15 cellular contexts compared by ENCODE assay signal in the genomic region with DNA sequence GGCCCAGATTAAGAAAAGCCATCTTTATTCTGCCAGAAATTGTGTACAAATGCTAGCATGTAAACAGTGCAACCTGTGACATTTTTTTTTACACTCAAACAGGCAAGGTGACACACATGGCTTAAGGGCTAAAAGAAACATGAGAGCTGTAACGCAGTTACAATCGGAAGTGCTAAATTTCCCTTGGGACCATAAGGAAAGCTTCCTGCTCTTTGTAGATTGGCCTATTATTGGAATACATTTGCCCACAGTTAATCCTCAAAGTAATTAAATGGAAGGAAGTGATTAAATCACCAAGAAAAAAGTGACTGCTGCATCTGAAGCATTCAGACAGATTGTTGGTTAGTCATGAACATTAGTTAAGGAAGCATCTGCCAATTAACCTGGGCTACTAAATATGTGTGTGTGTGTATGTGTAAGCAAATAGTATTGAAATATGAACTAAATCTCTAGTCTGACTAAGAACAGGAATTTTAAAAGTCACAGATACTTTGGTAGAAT.
DNase-seq lines count a peak whose midpoint lies in the region; ATAC-seq and TF ChIP-seq lines count a peak whose summit lies in the region.
"Had no signal": no experiment of that assay in that cellular context is flagged by ENCODE, and none has a peak within 500 bp of the region (broad histone marks: within the 10 kb centered on the region; RNA-seq: fewer than 3 reads in every experiment).

No MANE protein-coding gene starts in this region.

- no peaks in the 10 kb centered on the region for H4K20me1 ChIP-seq in fibroblast of lung (ENCODE audit: control insufficient read depth, extremely low read depth, insufficient read depth, low read length)

- no peak for TF ChIP-seq CTCF in A673 (conservative IDR thresholded peaks at IDR 0.05; ENCODE audit: low read depth, low read length)
- TF ChIP-seq CTCF in fibroblast of lung (conservative IDR thresholded peaks at IDR 0.05 in 1 of 2, IDR thresholded peaks at IDR 0.05 in 1 of 2; ENCODE audit: low read depth in 1 of 2, low read length in 2 of 2): no peak

- peak overlapping the region in 1 of 2 experiments; percentile 2 for H3K18ac ChIP-seq in mesenchymal stem cell (ENCODE audit: low read depth in 1 of 2, low read length in 2 of 2)

- H2BK120ac ChIP-seq in mesenchymal stem cell (ENCODE audit: low read depth, low read length): no peak overlapping the region

- H3K79me2 ChIP-seq in fibroblast of lung (ENCODE audit: control insufficient read depth, insufficient read depth, low read length): no peaks in the 10 kb centered on the region

- no peak overlapping the region for H4K91ac ChIP-seq in mesenchymal stem cell (ENCODE audit: low read length)

- POLR2A ChIA-PET in A673 (lab: Charles Lee; ENCODE audit: low non-redundant PET): no interaction called here

- no peak overlapping the region for H2BK15ac ChIP-seq in mesenchymal stem cell (ENCODE audit: low read depth, poor library complexity, severe bottlenecking)

- CTCF ChIA-PET in A673 (lab: Charles Lee): no interaction called here

- peaks cover 41% of the 10 kb centered on the region for H3K4me1 ChIP-seq in A673 (ENCODE audit: insufficient read depth, low read length, poor library complexity, severe bottlenecking)
- H3K4me1 ChIP-seq in fibroblast of lung (ENCODE audit: control insufficient read depth, extremely low read depth, insufficient read depth, low read length): no peaks in the 10 kb centered on the region
- H3K4me1 ChIP-seq in mesenchymal stem cell (ENCODE audit: control insufficient read depth, insufficient read depth, low read depth, low read length): no peaks in the 10 kb centered on the region
- H3K4me1 ChIP-seq: thyroid gland had no signal

- no peak overlapping the region for H3K23ac ChIP-seq in mesenchymal stem cell (ENCODE audit: low read length in 2 of 2)

- no peak overlapping the region for H3K4me2 ChIP-seq in fibroblast of lung (ENCODE audit: extremely low read depth, insufficient read depth, low read length)
- no peak overlapping the region for H3K4me2 ChIP-seq in mesenchymal stem cell (ENCODE audit: low read length, poor library complexity, severe bottlenecking)

- H2AK5ac ChIP-seq in mesenchymal stem cell (ENCODE audit: low read length, severe bottlenecking): no peak overlapping the region

- ATAC-seq in HG02610 (IDR thresholded peaks at IDR 0.05; ENCODE audit: unreplicated experiment) (peak; percentile 75), HG03521 (IDR thresholded peaks at IDR 0.05; ENCODE audit: unreplicated experiment) (no peak)

- H2BK5ac ChIP-seq in mesenchymal stem cell (ENCODE audit: low read depth, low read length, poor library complexity, severe bottlenecking): no peak overlapping the region

- WGBS in mesenchymal stem cell: 29% methylated on average over 2 of the region's 2 CpGs

- no TSS peak for BruUV-seq in A673 (replicated peaks; lab: Mats Ljungman, UMichigan)

- H2AFZ ChIP-seq in fibroblast of lung (ENCODE audit: low read length) (peak overlapping the region; percentile 21), mesenchymal stem cell (ENCODE audit: low read depth, low read length) (no peak overlapping the region)

- DNase-seq in A673 (ENCODE audit: low spot score): peak; percentile 98
- DNase-seq in NCI-H748 (lab: John Stamatoyannopoulos, UW; ENCODE audit: unreplicated experiment): peak; percentile 67
- no peak for DNase-seq in fibroblast of lung (ENCODE audit: low read depth in 2 of 2)
- no peak for DNase-seq in mesenchymal stem cell
- no peak for DNase-seq in OCI-M1 (lab: John Stamatoyannopoulos, UW)
- DNase-seq in NCI-H2227 treated with DMSO at 0.1 percent for 48 hours (lab: John Stamatoyannopoulos, UW): no peak
- DNase-seq: activated T-cell treated with anti-CD3 and anti-CD28 coated beads, Interleukin-2, amount 50 U/mL, for 1 hour; aorta; effector CD8-positive, alpha-beta T cell; mesendoderm; NCI-H1048; thyroid gland had no signal

- H3K27ac ChIP-seq in A673 (ENCODE audit: low read depth, low read length, poor library complexity, severe bottlenecking) (peak overlapping the region; percentile 63), fibroblast of lung (ENCODE audit: insufficient read depth, low read length) (no peak overlapping the region), mesenchymal stem cell (ENCODE audit: low read length, poor library complexity, severe bottlenecking) (no peak overlapping the region)
- H3K27ac ChIP-seq: right atrium auricular region, thyroid gland had no signal

- H3K9ac ChIP-seq in fibroblast of lung (ENCODE audit: insufficient read depth, low read length) (no peak overlapping the region), mesenchymal stem cell (ENCODE audit: low read length) (no peak overlapping the region)

- H3K4ac ChIP-seq in mesenchymal stem cell (ENCODE audit: low read depth in 1 of 2, low read length in 2 of 2): no peak overlapping the region

- H3K14ac ChIP-seq in mesenchymal stem cell (ENCODE audit: low read length in 2 of 2): no peak overlapping the region

- H4K8ac ChIP-seq in mesenchymal stem cell (ENCODE audit: low read length): no peak overlapping the region

- H3K36me3 ChIP-seq in A673 (ENCODE audit: insufficient read depth, low read length, poor library complexity, severe bottlenecking) (no peaks in the 10 kb centered on the region), fibroblast of lung (ENCODE audit: control insufficient read depth, insufficient read depth, low read length) (no peaks in the 10 kb centered on the region), mesenchymal stem cell (ENCODE audit: control insufficient read depth in 1 of 2, insufficient read depth in 2 of 2, low read depth in 1 of 2, low read length in 2 of 2) (no peaks in the 10 kb centered on the region)
- H3K36me3 ChIP-seq: right atrium auricular region, thyroid gland had no signal

- intact Hi-C loops in A673 (cut with micrococcal nuclease; ENCODE audit: unreplicated experiment): no loop called here

- peak overlapping the region; percentile 3 for H3K4me3 ChIP-seq in A673 (ENCODE audit: low read depth, low read length, poor library complexity, severe bottlenecking)
- no peak overlapping the region for H3K4me3 ChIP-seq in fibroblast of lung (replicated peaks in 1 of 4; ENCODE audit: control extremely low read depth in 1 of 4, insufficient read depth in 1 of 4, low read depth in 3 of 4, low read length in 4 of 4)
- no peak overlapping the region for H3K4me3 ChIP-seq in mesenchymal stem cell (ENCODE audit: insufficient read depth in 1 of 2, low read depth in 1 of 2, low read length in 2 of 2)
- H3K4me3 ChIP-seq: right atrium auricular region, thyroid gland had no signal

- no peak overlapping the region for H2BK12ac ChIP-seq in mesenchymal stem cell (ENCODE audit: low read length in 2 of 2)

- H3K9me3 ChIP-seq in A673 (ENCODE audit: low read depth, low read length, poor library complexity, severe bottlenecking) (no peaks in the 10 kb centered on the region), fibroblast of lung (ENCODE audit: control insufficient read depth, insufficient read depth, low read depth, low read length) (no peaks in the 10 kb centered on the region), mesenchymal stem cell (ENCODE audit: control insufficient read depth, low read length) (no peaks in the 10 kb centered on the region)
- H3K9me3 ChIP-seq: right atrium auricular region, thyroid gland had no signal

- H3K27me3 ChIP-seq in A673 (replicated peaks; ENCODE audit: insufficient read depth, low read depth, low read length, poor library complexity): no peaks in the 10 kb centered on the region
- no peaks in the 10 kb centered on the region for H3K27me3 ChIP-seq in fibroblast of lung (ENCODE audit: control insufficient read depth, insufficient read depth, low read length)
- H3K27me3 ChIP-seq in mesenchymal stem cell (ENCODE audit: control insufficient read depth in 1 of 2, insufficient read depth in 1 of 2, low read length in 2 of 2): no peaks in the 10 kb centered on the region
- H3K27me3 ChIP-seq: right atrium auricular region, thyroid gland had no signal

- H3K79me1 ChIP-seq in mesenchymal stem cell (replicated peaks; ENCODE audit: low read length, poor library complexity, severe bottlenecking): no peaks in the 10 kb centered on the region

Comparison
In these comparisons a context has a peak if more than half of its experiments do, and no peak if none do; other contexts are left out.
1. DNase-seq: peak in A673 (single experiment) and NCI-H748 (single experiment); none in fibroblast of lung (0 of 2), mesenchymal stem cell (single experiment), OCI-M1 (single experiment) and NCI-H2227 treated with DMSO at 0.1 percent for 48 hours (single experiment).